1 cellular context compared by ENCODE assay signal in genomic region chr11:96197801-96198465, GRCh38.
TF ChIP-seq lines count a peak whose summit lies in the region.

No MANE protein-coding gene starts in this region.

TF ChIP-seq in GM12878, 131 proteins besides CTCF, POLR2A, EP300 and RAD21 (continued from another document and continues in another):
- TF ChIP-seq SRF (IDR thresholded peaks at IDR 0.05; ENCODE audit: low read depth in 2 of 2, low read length in 2 of 2) = 0 out of 4 replicates have a peak, but pooled peaks of 1 of the 2 experiments have one; percentile 24
- peak; percentile 16 for TF ChIP-seq SKIL (IDR thresholded peaks at IDR 0.05; ENCODE audit: low read depth, poor library complexity, severe bottlenecking)
- no peak for TF ChIP-seq LARP7 (IDR thresholded peaks at IDR 0.05)
- no peak for TF ChIP-seq NRF1 (conservative IDR thresholded peaks at IDR 0.05; ENCODE audit: low read depth, low read length)
- TF ChIP-seq RBBP5 (conservative IDR thresholded peaks at IDR 0.05) = no peak
- no peak for TF ChIP-seq ZNF207 (IDR thresholded peaks at IDR 0.05; ENCODE audit: borderline replicate concordance)
- no peak for TF ChIP-seq TARDBP (IDR thresholded peaks at IDR 0.05; ENCODE audit: borderline replicate concordance)
- TF ChIP-seq, protein P1, sequence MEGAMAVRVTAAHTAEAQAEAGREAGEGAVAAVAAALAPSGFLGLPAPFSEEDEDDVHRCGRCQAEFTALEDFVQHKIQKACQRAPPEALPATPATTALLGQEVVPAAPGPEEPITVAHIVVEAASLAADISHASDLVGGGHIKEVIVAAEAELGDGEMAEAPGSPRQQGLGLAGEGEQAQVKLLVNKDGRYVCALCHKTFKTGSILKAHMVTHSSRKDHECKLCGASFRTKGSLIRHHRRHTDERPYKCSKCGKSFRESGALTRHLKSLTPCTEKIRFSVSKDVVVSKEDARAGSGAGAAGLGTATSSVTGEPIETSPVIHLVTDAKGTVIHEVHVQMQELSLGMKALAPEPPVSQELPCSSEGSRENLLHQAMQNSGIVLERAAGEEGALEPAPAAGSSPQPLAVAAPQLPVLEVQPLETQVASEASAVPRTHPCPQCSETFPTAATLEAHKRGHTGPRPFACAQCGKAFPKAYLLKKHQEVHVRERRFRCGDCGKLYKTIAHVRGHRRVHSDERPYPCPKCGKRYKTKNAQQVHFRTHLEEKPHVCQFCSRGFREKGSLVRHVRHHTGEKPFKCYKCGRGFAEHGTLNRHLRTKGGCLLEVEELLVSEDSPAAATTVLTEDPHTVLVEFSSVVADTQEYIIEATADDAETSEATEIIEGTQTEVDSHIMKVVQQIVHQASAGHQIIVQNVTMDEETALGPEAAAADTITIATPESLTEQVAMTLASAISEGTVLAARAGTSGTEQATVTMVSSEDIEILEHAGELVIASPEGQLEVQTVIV (IDR thresholded peaks at IDR 0.05; ENCODE audit: borderline replicate concordance, partially characterized antibody) = no peak
- peak; percentile 92 for TF ChIP-seq ZNF217 (IDR thresholded peaks at IDR 0.05)
- no peak for TF ChIP-seq YBX1 (IDR thresholded peaks at IDR 0.05)
- TF ChIP-seq TAF1 (IDR thresholded peaks at IDR 0.05; ENCODE audit: borderline replicate concordance, low read depth, low read length) = peak; percentile 13; the same call in 1 of the 2 replicates
- TF ChIP-seq, protein P2, sequence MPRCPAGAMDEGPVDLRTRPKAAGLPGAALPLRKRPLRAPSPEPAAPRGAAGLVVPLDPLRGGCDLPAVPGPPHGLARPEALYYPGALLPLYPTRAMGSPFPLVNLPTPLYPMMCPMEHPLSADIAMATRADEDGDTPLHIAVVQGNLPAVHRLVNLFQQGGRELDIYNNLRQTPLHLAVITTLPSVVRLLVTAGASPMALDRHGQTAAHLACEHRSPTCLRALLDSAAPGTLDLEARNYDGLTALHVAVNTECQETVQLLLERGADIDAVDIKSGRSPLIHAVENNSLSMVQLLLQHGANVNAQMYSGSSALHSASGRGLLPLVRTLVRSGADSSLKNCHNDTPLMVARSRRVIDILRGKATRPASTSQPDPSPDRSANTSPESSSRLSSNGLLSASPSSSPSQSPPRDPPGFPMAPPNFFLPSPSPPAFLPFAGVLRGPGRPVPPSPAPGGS (IDR thresholded peaks at IDR 0.05; ENCODE audit: borderline replicate concordance, insufficient read depth, low read depth, low read length, poor library complexity, severe bottlenecking) = peak; percentile 35
- TF ChIP-seq TCF12 (IDR thresholded peaks at IDR 0.05; ENCODE audit: low read depth, low read length) = no peak
- TF ChIP-seq EGR1 (IDR thresholded peaks at IDR 0.05; ENCODE audit: borderline replicate concordance in 1 of 2, low read depth in 2 of 2, low read length in 2 of 2) = no peak
- peak; percentile 15; the same call in 1 of the 2 replicates for TF ChIP-seq BACH1 (IDR thresholded peaks at IDR 0.05; ENCODE audit: borderline replicate concordance)
- TF ChIP-seq, protein P3, sequence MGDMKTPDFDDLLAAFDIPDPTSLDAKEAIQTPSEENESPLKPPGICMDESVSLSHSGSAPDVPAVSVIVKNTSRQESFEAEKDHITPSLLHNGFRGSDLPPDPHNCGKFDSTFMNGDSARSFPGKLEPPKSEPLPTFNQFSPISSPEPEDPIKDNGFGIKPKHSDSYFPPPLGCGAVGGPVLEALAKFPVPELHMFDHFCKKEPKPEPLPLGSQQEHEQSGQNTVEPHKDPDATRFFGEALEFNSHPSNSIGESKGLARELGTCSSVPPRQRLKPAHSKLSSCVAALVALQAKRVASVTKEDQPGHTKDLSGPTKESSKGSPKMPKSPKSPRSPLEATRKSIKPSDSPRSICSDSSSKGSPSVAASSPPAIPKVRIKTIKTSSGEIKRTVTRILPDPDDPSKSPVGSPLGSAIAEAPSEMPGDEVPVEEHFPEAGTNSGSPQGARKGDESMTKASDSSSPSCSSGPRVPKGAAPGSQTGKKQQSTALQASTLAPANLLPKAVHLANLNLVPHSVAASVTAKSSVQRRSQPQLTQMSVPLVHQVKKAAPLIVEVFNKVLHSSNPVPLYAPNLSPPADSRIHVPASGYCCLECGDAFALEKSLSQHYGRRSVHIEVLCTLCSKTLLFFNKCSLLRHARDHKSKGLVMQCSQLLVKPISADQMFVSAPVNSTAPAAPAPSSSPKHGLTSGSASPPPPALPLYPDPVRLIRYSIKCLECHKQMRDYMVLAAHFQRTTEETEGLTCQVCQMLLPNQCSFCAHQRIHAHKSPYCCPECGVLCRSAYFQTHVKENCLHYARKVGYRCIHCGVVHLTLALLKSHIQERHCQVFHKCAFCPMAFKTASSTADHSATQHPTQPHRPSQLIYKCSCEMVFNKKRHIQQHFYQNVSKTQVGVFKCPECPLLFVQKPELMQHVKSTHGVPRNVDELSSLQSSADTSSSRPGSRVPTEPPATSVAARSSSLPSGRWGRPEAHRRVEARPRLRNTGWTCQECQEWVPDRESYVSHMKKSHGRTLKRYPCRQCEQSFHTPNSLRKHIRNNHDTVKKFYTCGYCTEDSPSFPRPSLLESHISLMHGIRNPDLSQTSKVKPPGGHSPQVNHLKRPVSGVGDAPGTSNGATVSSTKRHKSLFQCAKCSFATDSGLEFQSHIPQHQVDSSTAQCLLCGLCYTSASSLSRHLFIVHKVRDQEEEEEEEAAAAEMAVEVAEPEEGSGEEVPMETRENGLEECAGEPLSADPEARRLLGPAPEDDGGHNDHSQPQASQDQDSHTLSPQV (IDR thresholded peaks at IDR 0.05) = no peak
- TF ChIP-seq ETV6 (conservative IDR thresholded peaks at IDR 0.05 in 1 of 2, IDR thresholded peaks at IDR 0.05 in 1 of 2; ENCODE audit: borderline replicate concordance in 1 of 2, low read depth in 1 of 2) = peak in 1 of 2 experiments; percentile 63; a peak in 1 of 4 replicates
- peak; percentile 95 for TF ChIP-seq EED (IDR thresholded peaks at IDR 0.05; ENCODE audit: low read depth)
- no peak for TF ChIP-seq ZBTB40 (IDR thresholded peaks at IDR 0.05; ENCODE audit: borderline replicate concordance)
- peak; percentile 68 for TF ChIP-seq MEF2A (IDR thresholded peaks at IDR 0.05; ENCODE audit: insufficient read depth, low read depth, low read length)
- TF ChIP-seq ZZZ3 (IDR thresholded peaks at IDR 0.05; ENCODE audit: control insufficient read depth, insufficient read length, low read depth) = no peak
- TF ChIP-seq, protein P4, sequence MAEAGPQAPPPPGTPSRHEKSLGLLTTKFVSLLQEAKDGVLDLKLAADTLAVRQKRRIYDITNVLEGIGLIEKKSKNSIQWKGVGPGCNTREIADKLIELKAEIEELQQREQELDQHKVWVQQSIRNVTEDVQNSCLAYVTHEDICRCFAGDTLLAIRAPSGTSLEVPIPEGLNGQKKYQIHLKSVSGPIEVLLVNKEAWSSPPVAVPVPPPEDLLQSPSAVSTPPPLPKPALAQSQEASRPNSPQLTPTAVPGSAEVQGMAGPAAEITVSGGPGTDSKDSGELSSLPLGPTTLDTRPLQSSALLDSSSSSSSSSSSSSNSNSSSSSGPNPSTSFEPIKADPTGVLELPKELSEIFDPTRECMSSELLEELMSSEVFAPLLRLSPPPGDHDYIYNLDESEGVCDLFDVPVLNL (IDR thresholded peaks at IDR 0.05; ENCODE audit: low read depth, low read length) = no peak
- no peak for TF ChIP-seq RELA (IDR thresholded peaks at IDR 0.05; ENCODE audit: borderline replicate concordance, partially characterized antibody)
- TF ChIP-seq KAT2A (conservative IDR thresholded peaks at IDR 0.05; ENCODE audit: control insufficient read depth, low read depth, low read length) = no peak
- TF ChIP-seq RB1 (IDR thresholded peaks at IDR 0.05; ENCODE audit: borderline replicate concordance) = no peak
- no peak for TF ChIP-seq JUND (IDR thresholded peaks at IDR 0.05; ENCODE audit: low read depth, low read length)
- peak; percentile 100 for TF ChIP-seq IKZF2 (IDR thresholded peaks at IDR 0.05)
- peak; percentile 83 for TF ChIP-seq BCL11A (IDR thresholded peaks at IDR 0.05; ENCODE audit: low read depth, low read length)
- TF ChIP-seq, protein P5, sequence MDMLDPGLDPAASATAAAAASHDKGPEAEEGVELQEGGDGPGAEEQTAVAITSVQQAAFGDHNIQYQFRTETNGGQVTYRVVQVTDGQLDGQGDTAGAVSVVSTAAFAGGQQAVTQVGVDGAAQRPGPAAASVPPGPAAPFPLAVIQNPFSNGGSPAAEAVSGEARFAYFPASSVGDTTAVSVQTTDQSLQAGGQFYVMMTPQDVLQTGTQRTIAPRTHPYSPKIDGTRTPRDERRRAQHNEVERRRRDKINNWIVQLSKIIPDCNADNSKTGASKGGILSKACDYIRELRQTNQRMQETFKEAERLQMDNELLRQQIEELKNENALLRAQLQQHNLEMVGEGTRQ (IDR thresholded peaks at IDR 0.05; ENCODE audit: borderline replicate concordance, low read depth, low read length) = no peak
- TF ChIP-seq HCFC1 (IDR thresholded peaks at IDR 0.05; ENCODE audit: low read length) = no peak
- TF ChIP-seq BRCA1 (IDR thresholded peaks at IDR 0.05; ENCODE audit: low read depth, low read length) = no peak
- no peak for TF ChIP-seq CHD4 (IDR thresholded peaks at IDR 0.05)
- peak; percentile 9 for TF ChIP-seq SP1 (IDR thresholded peaks at IDR 0.05; ENCODE audit: low read depth, low read length)
- peak; percentile 55; the same call in 1 of the 2 replicates for TF ChIP-seq TCF7 (IDR thresholded peaks at IDR 0.05; ENCODE audit: borderline replicate concordance)
- no peak for TF ChIP-seq RFX5 (IDR thresholded peaks at IDR 0.05; ENCODE audit: low read depth, low read length)
- TF ChIP-seq TCF3 (IDR thresholded peaks at IDR 0.05; ENCODE audit: borderline replicate concordance, insufficient read depth, low read depth, low read length) = no peak
- TF ChIP-seq, protein P6, sequence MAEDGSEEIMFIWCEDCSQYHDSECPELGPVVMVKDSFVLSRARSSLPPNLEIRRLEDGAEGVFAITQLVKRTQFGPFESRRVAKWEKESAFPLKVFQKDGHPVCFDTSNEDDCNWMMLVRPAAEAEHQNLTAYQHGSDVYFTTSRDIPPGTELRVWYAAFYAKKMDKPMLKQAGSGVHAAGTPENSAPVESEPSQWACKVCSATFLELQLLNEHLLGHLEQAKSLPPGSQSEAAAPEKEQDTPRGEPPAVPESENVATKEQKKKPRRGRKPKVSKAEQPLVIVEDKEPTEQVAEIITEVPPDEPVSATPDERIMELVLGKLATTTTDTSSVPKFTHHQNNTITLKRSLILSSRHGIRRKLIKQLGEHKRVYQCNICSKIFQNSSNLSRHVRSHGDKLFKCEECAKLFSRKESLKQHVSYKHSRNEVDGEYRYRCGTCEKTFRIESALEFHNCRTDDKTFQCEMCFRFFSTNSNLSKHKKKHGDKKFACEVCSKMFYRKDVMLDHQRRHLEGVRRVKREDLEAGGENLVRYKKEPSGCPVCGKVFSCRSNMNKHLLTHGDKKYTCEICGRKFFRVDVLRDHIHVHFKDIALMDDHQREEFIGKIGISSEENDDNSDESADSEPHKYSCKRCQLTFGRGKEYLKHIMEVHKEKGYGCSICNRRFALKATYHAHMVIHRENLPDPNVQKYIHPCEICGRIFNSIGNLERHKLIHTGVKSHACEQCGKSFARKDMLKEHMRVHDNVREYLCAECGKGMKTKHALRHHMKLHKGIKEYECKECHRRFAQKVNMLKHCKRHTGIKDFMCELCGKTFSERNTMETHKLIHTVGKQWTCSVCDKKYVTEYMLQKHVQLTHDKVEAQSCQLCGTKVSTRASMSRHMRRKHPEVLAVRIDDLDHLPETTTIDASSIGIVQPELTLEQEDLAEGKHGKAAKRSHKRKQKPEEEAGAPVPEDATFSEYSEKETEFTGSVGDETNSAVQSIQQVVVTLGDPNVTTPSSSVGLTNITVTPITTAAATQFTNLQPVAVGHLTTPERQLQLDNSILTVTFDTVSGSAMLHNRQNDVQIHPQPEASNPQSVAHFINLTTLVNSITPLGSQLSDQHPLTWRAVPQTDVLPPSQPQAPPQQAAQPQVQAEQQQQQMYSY (CRISPR knock-in tag; IDR thresholded peaks at IDR 0.05) = no peak
- TF ChIP-seq USF1 (IDR thresholded peaks at IDR 0.05; ENCODE audit: borderline replicate concordance, extremely low read length, insufficient read depth, low read depth, low read length) = no peak
- no peak for TF ChIP-seq FOXK2 (IDR thresholded peaks at IDR 0.05)
- no peak for TF ChIP-seq CHD1 (IDR thresholded peaks at IDR 0.05; ENCODE audit: low read depth, low read length)
